8 cellular contexts compared by ENCODE assay signal in the genomic region with DNA sequence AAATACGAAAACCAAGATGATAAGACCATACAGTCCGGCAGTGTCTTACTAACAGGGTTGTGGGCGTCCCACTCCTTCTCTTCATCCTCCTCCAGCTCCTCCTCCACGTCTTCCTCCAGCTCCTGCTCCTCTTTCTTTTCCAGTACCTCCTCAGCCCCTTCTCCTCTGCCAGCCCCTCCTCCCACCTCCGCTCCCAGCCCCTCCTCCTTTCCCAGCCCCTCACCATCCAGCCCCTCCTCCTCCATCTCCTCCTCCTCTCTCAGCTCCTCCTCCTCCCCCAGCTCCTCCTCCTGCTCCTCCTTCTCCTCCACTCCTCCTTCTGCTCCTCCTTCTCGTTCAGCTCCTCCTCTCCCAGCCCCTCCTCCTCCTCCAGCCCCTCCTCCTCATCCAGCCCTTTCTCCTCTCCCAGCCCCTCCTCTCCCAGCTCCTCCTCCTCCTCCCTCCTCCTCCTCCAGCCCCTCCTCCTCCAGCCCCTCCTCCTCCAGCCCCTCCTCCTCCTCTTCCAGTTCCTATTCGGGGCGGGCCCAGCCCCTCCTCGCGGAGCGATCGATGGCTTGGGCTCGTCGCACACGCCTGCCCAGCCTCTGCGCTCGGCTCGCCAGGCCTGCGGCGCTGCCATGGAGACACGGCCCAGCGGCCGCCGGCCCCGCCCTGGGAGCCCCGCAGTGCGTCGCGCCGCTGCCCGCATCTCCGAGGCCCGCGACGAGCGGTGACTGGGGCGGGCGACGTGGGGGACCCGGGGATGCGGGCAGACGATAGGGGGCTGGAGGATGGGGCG. TPM values are rescaled to one million over a fixed set of nuclear protein-coding genes. Genes with fewer than 3 reads are reported as not detected.
DNase-seq lines count a peak whose midpoint lies in the region; ATAC-seq and TF ChIP-seq lines count a peak whose summit lies in the region.

A gene with protein sequence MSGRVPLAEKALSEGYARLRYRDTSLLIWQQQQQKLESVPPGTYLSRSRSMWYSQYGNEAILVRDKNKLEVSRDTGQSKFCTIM (plus strand): TSS at position 654 of the 778 bp plus-strand sequence. CDS start 1,267 bp downstream, outside the sequence.

- H3K27ac ChIP-seq in mucosa of rectum (ENCODE audit: low read depth in 2 of 2, low read length in 2 of 2) = peak within 1 kb of the TSS; percentile 15 to 52

- H3K9ac ChIP-seq in mucosa of rectum (ENCODE audit: low read depth in 1 of 2, low read length in 2 of 2) = peak within 1 kb of the TSS; percentile 14 to 65

- no peak for TF ChIP-seq POLR2A in erythroblast (IDR thresholded peaks at IDR 0.05; ENCODE audit: low read length)

- H3K27me3 ChIP-seq in mucosa of rectum (ENCODE audit: control insufficient read depth in 2 of 2, insufficient read depth in 2 of 2, low read length in 2 of 2) = no peaks in the 10 kb centered on the region

- peaks cover 5 to 9% of the 10 kb centered on the region in 2 donors for H3K4me1 ChIP-seq in mucosa of rectum (ENCODE audit: control insufficient read depth in 2 of 2, insufficient read depth in 2 of 2, low read length in 2 of 2)

- H3K9me3 ChIP-seq in mucosa of rectum (ENCODE audit: control insufficient read depth in 2 of 2, low read length in 2 of 2) = no peaks in the 10 kb centered on the region

- H3K36me3 ChIP-seq in mucosa of rectum (ENCODE audit: control insufficient read depth in 2 of 2, insufficient read depth in 2 of 2, low read length in 2 of 2) = no peaks in the 10 kb centered on the region

- peak; percentile 95 for DNase-seq in D341Med (ENCODE audit: low spot score)
- peak; percentile 97 for DNase-seq in Jurkat, Clone E6-1 (ENCODE audit: low read depth, low spot score)
- peak; percentile 87 for DNase-seq in activated T-cell treated with anti-CD3 and anti-CD28 coated beads, Interleukin-2, amount 50 U/mL, for 1 hour
- peak; percentile 90 to 92 for DNase-seq in erythroblast (lab: John Stamatoyannopoulos, UW)
- DNase-seq in stimulated activated CD8-positive, alpha-beta memory T cell treated with anti-CD3 and anti-CD28 coated beads, Interleukin-4, amount 100 ng/mL, for 4 hours (ENCODE audit: low read depth in 2 of 2, low spot score in 1 of 2) = peak; percentile 67 to 82

- H3K4me3 ChIP-seq in Jurkat, Clone E6-1 (ENCODE audit: low read length) = peak within 1 kb of the TSS; percentile 80
- H3K4me3 ChIP-seq in mucosa of rectum (ENCODE audit: low read length in 2 of 2) = peak within 1 kb of the TSS; percentile 59 to 81

- ATAC-seq in GM21576 (IDR thresholded peaks at IDR 0.05; ENCODE audit: unreplicated experiment) = peak; percentile 81

TF ChIP-seq in PFSK-1, 5 proteins besides CTCF, POLR2A, EP300 and RAD21:
- no peak for TF ChIP-seq TAF1 (IDR thresholded peaks at IDR 0.05; ENCODE audit: borderline replicate concordance, insufficient read depth, low read length)
- TF ChIP-seq SIN3A (IDR thresholded peaks at IDR 0.05; ENCODE audit: borderline replicate concordance, insufficient read depth, low read length) = no peak
- peak; percentile 94 for TF ChIP-seq FOXP2 (optimal IDR thresholded peaks at IDR 0.05; ENCODE audit: borderline replicate concordance, extremely low read depth, extremely low read length, insufficient read depth)
- TF ChIP-seq, protein P1, sequence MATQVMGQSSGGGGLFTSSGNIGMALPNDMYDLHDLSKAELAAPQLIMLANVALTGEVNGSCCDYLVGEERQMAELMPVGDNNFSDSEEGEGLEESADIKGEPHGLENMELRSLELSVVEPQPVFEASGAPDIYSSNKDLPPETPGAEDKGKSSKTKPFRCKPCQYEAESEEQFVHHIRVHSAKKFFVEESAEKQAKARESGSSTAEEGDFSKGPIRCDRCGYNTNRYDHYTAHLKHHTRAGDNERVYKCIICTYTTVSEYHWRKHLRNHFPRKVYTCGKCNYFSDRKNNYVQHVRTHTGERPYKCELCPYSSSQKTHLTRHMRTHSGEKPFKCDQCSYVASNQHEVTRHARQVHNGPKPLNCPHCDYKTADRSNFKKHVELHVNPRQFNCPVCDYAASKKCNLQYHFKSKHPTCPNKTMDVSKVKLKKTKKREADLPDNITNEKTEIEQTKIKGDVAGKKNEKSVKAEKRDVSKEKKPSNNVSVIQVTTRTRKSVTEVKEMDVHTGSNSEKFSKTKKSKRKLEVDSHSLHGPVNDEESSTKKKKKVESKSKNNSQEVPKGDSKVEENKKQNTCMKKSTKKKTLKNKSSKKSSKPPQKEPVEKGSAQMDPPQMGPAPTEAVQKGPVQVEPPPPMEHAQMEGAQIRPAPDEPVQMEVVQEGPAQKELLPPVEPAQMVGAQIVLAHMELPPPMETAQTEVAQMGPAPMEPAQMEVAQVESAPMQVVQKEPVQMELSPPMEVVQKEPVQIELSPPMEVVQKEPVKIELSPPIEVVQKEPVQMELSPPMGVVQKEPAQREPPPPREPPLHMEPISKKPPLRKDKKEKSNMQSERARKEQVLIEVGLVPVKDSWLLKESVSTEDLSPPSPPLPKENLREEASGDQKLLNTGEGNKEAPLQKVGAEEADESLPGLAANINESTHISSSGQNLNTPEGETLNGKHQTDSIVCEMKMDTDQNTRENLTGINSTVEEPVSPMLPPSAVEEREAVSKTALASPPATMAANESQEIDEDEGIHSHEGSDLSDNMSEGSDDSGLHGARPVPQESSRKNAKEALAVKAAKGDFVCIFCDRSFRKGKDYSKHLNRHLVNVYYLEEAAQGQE (IDR thresholded peaks at IDR 0.05; ENCODE audit: insufficient read depth in 1 of 2, low read depth in 2 of 2, low read length in 2 of 2) = no peak
- TF ChIP-seq POLR2AphosphoS5 (IDR thresholded peaks at IDR 0.05; ENCODE audit: low read depth, low read length) = no peak
TF ChIP-seq in PFSK-1: peak in this region for 1.

RNA-seq across cellular contexts. Expression of the gene that starts here (rescaled TPM):
- polyA plus RNA-seq in Jurkat, Clone E6-1 (2012; ENCODE audit: insufficient read depth, insufficient read length) = 16.4 TPM
- 14.9 TPM for polyA plus RNA-seq in PFSK-1 (2012; ENCODE audit: insufficient read length, low read depth)

Comparison
In these comparisons a context has a peak if more than half of its experiments do, and no peak if none do; other contexts are left out.
1. Peak in every context shown above with its lines: DNase-seq, ATAC-seq, H3K4me3 ChIP-seq and H3K27ac ChIP-seq.